13 cellular contexts compared by ENCODE assay signal in genomic region chr5:111748304-111748763, GRCh38. TPM values are rescaled to one million over a fixed set of nuclear protein-coding genes. Genes with fewer than 3 reads are reported as not detected.
DNase-seq lines count a peak whose midpoint lies in the region; ATAC-seq, FAIRE-seq and TF ChIP-seq lines count a peak whose summit lies in the region.
"Had no signal": no experiment of that assay in that cellular context is flagged by ENCODE, and none has a peak within 500 bp of the region (broad histone marks: within the 10 kb centered on the region; RNA-seq: fewer than 3 reads in every experiment).

No MANE protein-coding gene starts in this region.

- ATAC-seq in left lobe of liver (peak; percentile 86), GM19328 (IDR thresholded peaks at IDR 0.05; ENCODE audit: unreplicated experiment) (no peak)

- TF ChIP-seq POLR2A in transverse colon (IDR thresholded peaks at IDR 0.05): no peak

- H4K20me1 ChIP-seq in BLaER1: peaks cover 75% of the 10 kb centered on the region

- peak overlapping the region; percentile 7; the same call in 1 of the 2 replicates for H3K4me2 ChIP-seq in BLaER1
- H3K4me2 ChIP-seq: KMS-11 had no signal

- intact Hi-C loops in transverse colon (cut with DNase I; ENCODE audit: low total_unique reads): no loop called here

- H3K4me1 ChIP-seq in BLaER1: peaks cover 75% of the 10 kb centered on the region
- H3K4me1 ChIP-seq in transverse colon: peaks cover 4 to 11% (median 9%) of the 10 kb centered on the region in 4 donors

- H3K36me3 ChIP-seq in BLaER1 (peaks cover 62% of the 10 kb centered on the region), bronchial epithelial cell (ENCODE audit: control insufficient read depth, insufficient read depth, low read length) (no peaks in the 10 kb centered on the region), transverse colon (no peaks in the 10 kb centered on the region)
- H3K36me3 ChIP-seq: HAP-1 had no signal

- no peak for FAIRE-seq in bronchial epithelial cell (lab: Jason Lieb, UNC)

- no peaks in the 10 kb centered on the region; the same call in 1 of the 2 replicates for H3K9me3 ChIP-seq in BLaER1
- H3K9me3 ChIP-seq in transverse colon: no peaks in the 10 kb centered on the region
- H3K9me3 ChIP-seq: HAP-1 had no signal

- WGBS in transverse colon (ENCODE audit: low coverage in 1 of 2), 2 donors: 60 to 74% methylated on average over 1 to 3 of the region's 3 CpGs

- H3K27ac ChIP-seq in BLaER1 (no peak overlapping the region), transverse colon (peak overlapping the region in 2 of 4 donors; percentile 4 to 29)
- H3K27ac ChIP-seq: KMS-11 had no signal

- TF ChIP-seq CTCF in bronchial epithelial cell (IDR thresholded peaks at IDR 0.05; ENCODE audit: insufficient read depth, low read length, severe bottlenecking) (no peak), GM13977 (IDR thresholded peaks at IDR 0.05; ENCODE audit: extremely low read depth, insufficient read depth, missing control alignments) (no peak), transverse colon (IDR thresholded peaks at IDR 0.05) (no peak)

- H3K4me3 ChIP-seq in BLaER1 (no peak overlapping the region), bronchial epithelial cell (ENCODE audit: low read depth, low read length) (no peak overlapping the region), transverse colon (no peak overlapping the region)
- H3K4me3 ChIP-seq: HAP-1 had no signal

- no peak for TF ChIP-seq EP300 in transverse colon (IDR thresholded peaks at IDR 0.05; ENCODE audit: low read depth)

- peak; percentile 96 for DNase-seq in HT1080 (ENCODE audit: low read depth)
- peak; percentile 76 for DNase-seq in bronchial epithelial cell (ENCODE audit: low read depth)
- DNase-seq in left lobe of liver (ENCODE audit: low spot score): no peak
- no peak for DNase-seq in GM13977 (ENCODE audit: low spot score)
- DNase-seq in transverse colon: no peak
- no peak for DNase-seq in NCI-H345 treated with DMSO at 0.1 percent for 48 hours (lab: John Stamatoyannopoulos, UW; ENCODE audit: unreplicated experiment)
- DNase-seq: activated T-cell treated with anti-CD3 and anti-CD28 coated beads, Interleukin-2, amount 50 U/mL, for 48 hours; GDM1; RPMI8226 had no signal

- no peak overlapping the region for H3K9ac ChIP-seq in BLaER1
- H3K9ac ChIP-seq: KMS-11 had no signal

- H3K27me3 ChIP-seq in BLaER1 (no peaks in the 10 kb centered on the region), bronchial epithelial cell (ENCODE audit: control insufficient read depth, insufficient read depth, low read length) (no peaks in the 10 kb centered on the region), transverse colon (no peaks in the 10 kb centered on the region)

- in situ Hi-C loops in GM13977 (cut with MboI; ENCODE audit: low pct_unique_long_range_greater_than_20kb, low sequenced_read_pairs, unreplicated experiment) (no loop called here), transverse colon (cut with MboI; ENCODE audit: low pct_ligation_motif_present in 1 of 4, low pct_unique_long_range_greater_than_20kb in 1 of 4, low sequenced_read_pairs in 3 of 4) (no loop called here)

RNA-seq across cellular contexts. Expression of gene NREP, which starts 8.7 kb away (rescaled TPM):
- 12.0 and 14.0 TPM in 2 replicates for total RNA-seq in HT1080 (2014; rRNA removed; shearing (Covaris generic))
- polyA plus RNA-seq in HT1080 (2015; cell fraction: cytosol; rRNA removed): 19.8 and 22.1 TPM in 2 replicates
- 41.4 and 51.2 TPM in 2 replicates for polyA plus RNA-seq in HT1080 (2015; cell fraction: nucleus; rRNA removed)
- 2.3 and 5.0 TPM in 2 replicates for total RNA-seq in bronchial epithelial cell
- 3.2 TPM for total RNA-seq in left lobe of liver
- 10 to 100 TPM in 2 of 4 donors, 1 to 10 TPM in 2; 6.0 to 42.0 (median 10.2) TPM for total RNA-seq in transverse colon

Comparison
In these comparisons a context has a peak if more than half of its experiments do, and no peak if none do; other contexts are left out.
1. DNase-seq: peak in HT1080 (single experiment) and bronchial epithelial cell (single experiment); none in left lobe of liver (single experiment), GM13977 (single experiment), transverse colon (single experiment) and NCI-H345 treated with DMSO at 0.1 percent for 48 hours (single experiment).